In genomic region chr1:119622694-119623515, GRCh38 we compare ENCODE assay signal across 28 cellular contexts. TPM values are rescaled to one million over a fixed set of nuclear protein-coding genes. Genes with fewer than 3 reads are reported as not detected.
"Had no signal": no experiment of that assay in that cellular context is flagged by ENCODE, and none has a peak within 500 bp of the region (broad histone marks: within the 10 kb centered on the region; RNA-seq: fewer than 3 reads in every experiment).

No MANE protein-coding gene starts in this region.

- DNase-seq: central memory CD4-positive, alpha-beta T cell; effector CD8-positive, alpha-beta T cell; foreskin keratinocyte; glutamatergic neuron; heart right ventricle; hippocampal formation; immature natural killer cell; islet precursor cell; kidney glomerular epithelial cell; left colon; lower lobe of right lung; stimulated activated CD4-positive, alpha-beta T cell treated with anti-CD3 and anti-CD28 coated beads, Interleukin-12 subunit alpha, Interleukin-12 subunit beta, amount 100 ng/mL, for 4 hours; stimulated activated CD4-positive, alpha-beta T cell treated with anti-CD3 and anti-CD28 coated beads, Interleukin-1b, Interleukin-23, amount 100 ng/mL, for 48 hours; stimulated activated CD4-positive, alpha-beta T cell treated with anti-CD3 and anti-CD28 coated beads, Interleukin-4, amount 100 ng/mL, for 1 hour; stimulated activated CD8-positive, alpha-beta memory T cell treated with anti-CD3 and anti-CD28 coated beads, Interleukin-4, amount 100 ng/mL, for 48 hours; stimulated activated naive CD4-positive, alpha-beta T cell treated with Interleukin-2 at 50 U/mL for 16 hours; transverse colon had no signal

- H3K27me3 ChIP-seq: dorsolateral prefrontal cortex, esophagus muscularis mucosa, foreskin keratinocyte, heart right ventricle, transverse colon had no signal

- H3K4me2 ChIP-seq: smooth muscle cell had no signal

- H3K4me3 Mint-ChIP-seq: immature natural killer cell; natural killer cell treated with Interleukin-12 subunit alpha and Interleukin-12 subunit beta and Interleukin-15 and Interleukin-18, amount 100 ng/mL, for 72 hours; neural crest cell had no signal

- ATAC-seq: foreskin keratinocyte; heart right ventricle; left colon; left ventricle myocardium superior; natural killer cell treated with Interleukin-12 subunit alpha and Interleukin-12 subunit beta and Interleukin-15 and Interleukin-18, amount 100 ng/mL, for 72 hours; sciatic nerve had no signal

- H3K27me3 Mint-ChIP-seq: natural killer cell treated with Interleukin-12 subunit alpha and Interleukin-12 subunit beta and Interleukin-15 and Interleukin-18, amount 100 ng/mL, for 72 hours; progenitor cell of endocrine pancreas had no signal

- H3K9me3 ChIP-seq: esophagus muscularis mucosa, heart right ventricle, lower lobe of right lung, transverse colon had no signal

- H3K9me3 Mint-ChIP-seq: natural killer cell treated with Interleukin-12 subunit alpha and Interleukin-12 subunit beta and Interleukin-15 and Interleukin-18, amount 100 ng/mL, for 72 hours; neural crest cell had no signal

- H3K79me2 ChIP-seq: parathyroid adenoma had no signal

- H2AFZ ChIP-seq: parathyroid adenoma had no signal

- H3K4me1 Mint-ChIP-seq: immature natural killer cell, neural crest cell had no signal

- FAIRE-seq: colon, endothelial cell of umbilical vein had no signal

- H3K27ac Mint-ChIP-seq: immature natural killer cell; natural killer cell treated with Interleukin-12 subunit alpha and Interleukin-12 subunit beta and Interleukin-15 and Interleukin-18, amount 100 ng/mL, for 72 hours; progenitor cell of endocrine pancreas had no signal

- H3K4me1 ChIP-seq: foreskin keratinocyte had no signal

- H3K27ac ChIP-seq: dorsolateral prefrontal cortex, esophagus muscularis mucosa, foreskin keratinocyte, heart right ventricle, lower lobe of right lung, parathyroid adenoma, transverse colon had no signal

- H3K4me3 ChIP-seq: dorsolateral prefrontal cortex, esophagus muscularis mucosa, heart right ventricle, lower lobe of right lung, smooth muscle cell, transverse colon had no signal

- H3K9ac ChIP-seq: parathyroid adenoma had no signal

- H3K36me3 Mint-ChIP-seq: immature natural killer cell; natural killer cell treated with Interleukin-12 subunit alpha and Interleukin-12 subunit beta and Interleukin-15 and Interleukin-18, amount 100 ng/mL, for 72 hours had no signal

RNA-seq across cellular contexts. Expression of gene ZNF697, which starts 25.2 kb away (rescaled TPM):
- polyA plus RNA-seq: immature natural killer cell had no signal
